ENCODE assay signal across 18 cellular contexts in the genomic region with DNA sequence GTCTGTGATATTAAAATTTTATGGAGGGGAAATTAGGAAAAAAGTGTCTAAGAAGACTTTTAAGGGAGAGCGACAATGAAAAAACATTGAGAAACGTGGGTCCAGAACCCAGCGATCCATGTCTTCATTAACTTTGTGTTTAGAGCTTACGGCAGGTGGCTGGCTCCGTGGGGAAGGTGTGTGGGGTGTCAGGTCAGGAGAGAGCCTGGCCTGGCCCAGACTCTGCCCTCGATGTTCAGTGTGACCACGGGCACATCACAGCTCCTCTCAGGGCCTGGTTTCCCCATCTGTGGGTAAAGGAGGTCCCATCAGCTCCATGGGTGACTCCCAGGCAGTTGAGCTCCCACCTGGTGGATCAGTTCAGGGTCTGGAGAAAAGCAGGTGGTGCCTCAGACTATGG. TPM values are rescaled to one million over a fixed set of nuclear protein-coding genes. Genes with fewer than 3 reads are reported as not detected.
A peak's percentile ranks its signal among the peaks of the same experiment; 100 is the strongest.
DNase-seq lines count a peak whose midpoint lies in the region; ATAC-seq, FAIRE-seq and TF ChIP-seq lines count a peak whose summit lies in the region.
"Had no signal": no experiment of that assay in that cellular context is flagged by ENCODE, and none has a peak within 500 bp of the region (broad histone marks: within the 10 kb centered on the region; RNA-seq: fewer than 3 reads in every experiment).

No MANE protein-coding gene starts in this region.

- no peak overlapping the region for H3K4ac ChIP-seq in trophoblast cell (ENCODE audit: low read depth, low read length)

- no peak overlapping the region for H3K23ac ChIP-seq in trophoblast cell (ENCODE audit: low read length)

- H3K4me3 Mint-ChIP-seq in stimulated activated naive B cell treated with anti-CD40 and anti-IgM and Interleukin-4, amounts not matched to agents 10 μg/mL and 1 μg/mL and 100 μg/mL, for 72 hours: no peak overlapping the region
- H3K4me3 Mint-ChIP-seq: CD14-positive monocyte; CD8-positive, alpha-beta T cell had no signal

- no peak for TF ChIP-seq CTCF in left ventricle myocardium inferior (IDR thresholded peaks at IDR 0.05; ENCODE audit: borderline replicate concordance)
- no peak for TF ChIP-seq CTCF in lower lobe of right lung (IDR thresholded peaks at IDR 0.05)
- no peak for TF ChIP-seq CTCF in adrenal gland (IDR thresholded peaks at IDR 0.05)

- H3K27me3 Mint-ChIP-seq in stimulated activated naive B cell treated with anti-CD40 and anti-IgM and Interleukin-4, amounts not matched to agents 10 μg/mL and 1 μg/mL and 100 μg/mL, for 72 hours: peaks cover 11 to 12% of the 10 kb centered on the region in 2 donors

- H4K12ac ChIP-seq in trophoblast cell (ENCODE audit: low read depth, low read length): no peak overlapping the region

- no peak overlapping the region for H2BK120ac ChIP-seq in trophoblast cell (ENCODE audit: insufficient read depth, low read length, poor library complexity)

- no peak for TF ChIP-seq POLR2A in adrenal gland (IDR thresholded peaks at IDR 0.05)
- no peak for TF ChIP-seq POLR2A in GM12892 (IDR thresholded peaks at IDR 0.05; ENCODE audit: low read depth, low read length)
- TF ChIP-seq POLR2A in erythroblast (IDR thresholded peaks at IDR 0.05; ENCODE audit: low read length): no peak

- 100% methylated on average over 1 of the region's 7 CpGs for whole genome bisulfite sequencing in trophoblast cell (ENCODE audit: extremely low coverage, insufficient coverage, insufficient read length)
- 92 to 95% (median 94%) methylated on average over 7 of the region's 7 CpGs for WGBS in adrenal gland, 4 donors

- no peak for ATAC-seq in lower lobe of right lung
- no peak for ATAC-seq in stimulated activated naive B cell treated with anti-CD40 and anti-IgM and Interleukin-4, amounts not matched to agents 10 μg/mL and 1 μg/mL and 100 μg/mL, for 72 hours (replicated peaks)
- ATAC-seq: CD8-positive, alpha-beta T cell; HepG2 had no signal

- H3K4me1 Mint-ChIP-seq in stimulated activated naive B cell treated with anti-CD40 and anti-IgM and Interleukin-4, amounts not matched to agents 10 μg/mL and 1 μg/mL and 100 μg/mL, for 72 hours: no peaks in the 10 kb centered on the region
- H3K4me1 Mint-ChIP-seq: CD14-positive monocyte had no signal

- no peak overlapping the region for H3K14ac ChIP-seq in trophoblast cell (ENCODE audit: low read length)

- H3K9ac ChIP-seq in trophoblast cell (ENCODE audit: low read length): no peak overlapping the region
- H3K9ac ChIP-seq: BLaER1 had no signal

- H3K4me3 ChIP-seq in left ventricle myocardium inferior (no peak overlapping the region), lower lobe of right lung (no peak overlapping the region), trophoblast cell (ENCODE audit: low read depth, low read length) (no peak overlapping the region), adrenal gland (no peak overlapping the region)
- H3K4me3 ChIP-seq: BLaER1, HAP-1 had no signal

- H3K4me1 ChIP-seq in left ventricle myocardium inferior (peaks cover 87% of the 10 kb centered on the region), lower lobe of right lung (peaks cover 7% of the 10 kb centered on the region), trophoblast cell (ENCODE audit: control insufficient read depth in 1 of 2, insufficient read depth in 2 of 2, low read length in 2 of 2) (peaks cover 23 to 24% of the 10 kb centered on the region in 2 experiments), adrenal gland (replicated peaks in 1 of 2) (peaks cover 0 to 4% of the 10 kb centered on the region in 2 donors)
- H3K4me1 ChIP-seq: HAP-1 had no signal

- H3K36me3 ChIP-seq in left ventricle myocardium inferior (peaks cover 9% of the 10 kb centered on the region), lower lobe of right lung (peaks cover under 1% of the 10 kb centered on the region), trophoblast cell (ENCODE audit: control insufficient read depth in 1 of 2, insufficient read depth in 2 of 2, low read length in 2 of 2) (peaks cover 4 to 6% of the 10 kb centered on the region in 2 experiments), adrenal gland (replicated peaks in 1 of 2) (no peaks in the 10 kb centered on the region)

- peaks cover 0 to 2% of the 10 kb centered on the region in 2 donors for H3K9me3 Mint-ChIP-seq in stimulated activated naive B cell treated with anti-CD40 and anti-IgM and Interleukin-4, amounts not matched to agents 10 μg/mL and 1 μg/mL and 100 μg/mL, for 72 hours
- H3K9me3 Mint-ChIP-seq: CD14-positive monocyte; CD8-positive, alpha-beta T cell had no signal

- H3K27me3 ChIP-seq in left ventricle myocardium inferior (ENCODE audit: low read depth) (no peaks in the 10 kb centered on the region), lower lobe of right lung (ENCODE audit: low read depth) (no peaks in the 10 kb centered on the region), trophoblast cell (ENCODE audit: insufficient read depth, low read length) (no peaks in the 10 kb centered on the region), adrenal gland (no peaks in the 10 kb centered on the region)
- H3K27me3 ChIP-seq: BLaER1 had no signal

- no peak overlapping the region for H2AFZ ChIP-seq in trophoblast cell (ENCODE audit: insufficient read depth, low read length, poor library complexity)

- H2BK5ac ChIP-seq in trophoblast cell (ENCODE audit: low read depth, low read length, poor library complexity): no peak overlapping the region

- no peak for FAIRE-seq in GM12892 (lab: Jason Lieb, UNC)
- FAIRE-seq: GM19239, HepG2 had no signal

- peak overlapping the region; percentile 45 for H3K18ac ChIP-seq in trophoblast cell (ENCODE audit: low read length)

- no peaks in the 10 kb centered on the region for H3K79me2 ChIP-seq in trophoblast cell (ENCODE audit: control insufficient read depth, insufficient read depth, low read length, poor library complexity)

- no peak overlapping the region for H3K4me2 ChIP-seq in trophoblast cell (ENCODE audit: low read length)

- no peak overlapping the region for H4K91ac ChIP-seq in trophoblast cell (ENCODE audit: low read depth, low read length)

- H2BK12ac ChIP-seq in trophoblast cell (ENCODE audit: low read length): no peak overlapping the region

- peaks cover 7% of the 10 kb centered on the region for H3K9me3 ChIP-seq in left ventricle myocardium inferior (replicated peaks)
- no peaks in the 10 kb centered on the region for H3K9me3 ChIP-seq in lower lobe of right lung
- no peaks in the 10 kb centered on the region for H3K9me3 ChIP-seq in trophoblast cell (ENCODE audit: insufficient read depth, low read depth, low read length)
- no peaks in the 10 kb centered on the region for H3K9me3 ChIP-seq in adrenal gland (replicated peaks in 1 of 3)
- H3K9me3 ChIP-seq: BLaER1, HAP-1 had no signal

- no peak overlapping the region for H4K8ac ChIP-seq in trophoblast cell (ENCODE audit: low read depth, low read length)

- intact Hi-C loops in left ventricle myocardium inferior (cut with micrococcal nuclease): no loop called here
- intact Hi-C loops in cardiac septum (cut with DNase I): no loop called here
- intact Hi-C loops in lower lobe of right lung (cut with DNase I): no loop called here
- intact Hi-C loops in adrenal gland (cut with DNase I): no loop called here

- DNase-seq in left ventricle myocardium inferior: no peak
- DNase-seq in cardiac septum (ENCODE audit: low spot score): no peak
- peak; percentile 40 for DNase-seq in lower lobe of right lung
- DNase-seq in trophoblast cell: no peak
- DNase-seq in stimulated activated naive B cell treated with anti-CD40 and anti-IgM and Interleukin-4, amounts not matched to agents 10 μg/mL and 1 μg/mL and 100 μg/mL, for 72 hours: no peak
- no peak for DNase-seq in adrenal gland
- no peak for DNase-seq in GM12892 (ENCODE audit: insufficient read length)
- DNase-seq in erythroblast (lab: John Stamatoyannopoulos, UW): no peak
- DNase-seq: 8988T; Calu3; CD8-positive, alpha-beta T cell; DMS79 treated with DMSO at 0.1 percent for 48 hours; GF-D8 had no signal

- peaks cover 2% of the 10 kb centered on the region for H3K79me1 ChIP-seq in trophoblast cell (ENCODE audit: low read length)

- H2AK5ac ChIP-seq in trophoblast cell (ENCODE audit: low read length): no peak overlapping the region

- H3K27ac Mint-ChIP-seq in stimulated activated naive B cell treated with anti-CD40 and anti-IgM and Interleukin-4, amounts not matched to agents 10 μg/mL and 1 μg/mL and 100 μg/mL, for 72 hours: peak overlapping the region; percentile 45
- H3K27ac Mint-ChIP-seq: CD14-positive monocyte; CD8-positive, alpha-beta T cell had no signal

- no peaks in the 10 kb centered on the region for H3K36me3 Mint-ChIP-seq in stimulated activated naive B cell treated with anti-CD40 and anti-IgM and Interleukin-4, amounts not matched to agents 10 μg/mL and 1 μg/mL and 100 μg/mL, for 72 hours
- H3K36me3 Mint-ChIP-seq: CD14-positive monocyte; CD8-positive, alpha-beta T cell had no signal

- H3K27ac ChIP-seq in left ventricle myocardium inferior (replicated peaks): peak overlapping the region; percentile 20
- H3K27ac ChIP-seq in lower lobe of right lung: no peak overlapping the region
- no peak overlapping the region for H3K27ac ChIP-seq in trophoblast cell (ENCODE audit: low read depth, low read length)
- no peak overlapping the region for H3K27ac ChIP-seq in adrenal gland
- H3K27ac ChIP-seq: BLaER1 had no signal

RNA-seq across cellular contexts. Expression of a gene that starts 22.1 kb away (rescaled TPM):
- total RNA-seq in left ventricle myocardium inferior: 50.7 TPM
- 60.3 TPM for total RNA-seq in cardiac septum
- 54.1 TPM for total RNA-seq in lower lobe of right lung
- polyA plus RNA-seq in trophoblast cell (2013): 22.7 and 24.2 TPM in 2 replicates
- total RNA-seq in adrenal gland: 10 to 100 TPM; 38.3 to 52.2 (median 48.4) TPM
- 10 to 100 TPM; 13.2 to 47.7 (median 20.3) TPM for polyA plus RNA-seq in adrenal gland
- polyA plus RNA-seq in GM12892 (2012; ENCODE audit: missing spikeins): 0.13 TPM
- polyA plus RNA-seq: CD14-positive monocyte had no signal
